Comparison of ENCODE assay signal across 11 cellular contexts in genomic region chr3:191290311-191291025, GRCh38. TPM values are rescaled to one million over a fixed set of nuclear protein-coding genes. Genes with fewer than 3 reads are reported as not detected.
DNase-seq lines count a peak whose midpoint lies in the region; ATAC-seq and TF ChIP-seq lines count a peak whose summit lies in the region.
"Had no signal": no experiment of that assay in that cellular context is flagged by ENCODE, and none has a peak within 500 bp of the region (broad histone marks: within the 10 kb centered on the region; RNA-seq: fewer than 3 reads in every experiment).

No MANE protein-coding gene starts in this region.

- H3K4me3 ChIP-seq in SK-N-MC (peak overlapping the region; percentile 72), spleen (peak overlapping the region in 2 of 8 donors; percentile 1 to 31)
- H3K4me3 ChIP-seq: A549, right lobe of liver had no signal

- H3K27ac Mint-ChIP-seq in activated CD4-positive, alpha-beta T cell treated with anti-CD3 and anti-CD28 coated beads for 36 hours: peak overlapping the region; percentile 74

- TF ChIP-seq CTCF in spleen (IDR thresholded peaks at IDR 0.05 in 8 of 11, conservative IDR thresholded peaks at IDR 0.05 in 3 of 11): no peak

- peaks cover 14% of the 10 kb centered on the region for H3K4me1 Mint-ChIP-seq in activated CD4-positive, alpha-beta T cell treated with anti-CD3 and anti-CD28 coated beads for 36 hours

- no peaks in the 10 kb centered on the region for H3K27me3 Mint-ChIP-seq in activated CD4-positive, alpha-beta T cell treated with anti-CD3 and anti-CD28 coated beads for 36 hours

- no peaks in the 10 kb centered on the region for H3K36me3 Mint-ChIP-seq in activated CD4-positive, alpha-beta T cell treated with anti-CD3 and anti-CD28 coated beads for 36 hours (ENCODE audit: low read depth)

- intact Hi-C loops in activated CD4-positive, alpha-beta T cell treated with anti-CD3 and anti-CD28 coated beads for 36 hours (cut with DNase I, micrococcal nuclease): no loop called here
- intact Hi-C loops in spleen (cut with DNase I; ENCODE audit: low total_unique reads): no loop called here

- no peaks in the 10 kb centered on the region for H3K9me3 Mint-ChIP-seq in activated CD4-positive, alpha-beta T cell treated with anti-CD3 and anti-CD28 coated beads for 36 hours (ENCODE audit: low read depth)

- peak; percentile 55 for ATAC-seq in activated CD4-positive, alpha-beta T cell treated with anti-CD3 and anti-CD28 coated beads for 36 hours
- ATAC-seq in HG02938 (IDR thresholded peaks at IDR 0.05; ENCODE audit: unreplicated experiment): peak; percentile 76
- ATAC-seq: A549 had no signal

- CTCF ChIA-PET in activated CD4-positive, alpha-beta T cell treated with anti-CD3 and anti-CD28 coated beads for 36 hours (lab: Charles Lee): no interaction called here

- peak overlapping the region; percentile 51 for H3K9ac ChIP-seq in SK-N-MC (ENCODE audit: insufficient read length)

- no peak for DNase-seq in activated CD4-positive, alpha-beta T cell treated with anti-CD3 and anti-CD28 coated beads for 36 hours
- no peak for DNase-seq in activated CD4-positive, alpha-beta T cell treated with anti-CD3 and anti-CD28 coated beads, Interleukin-2, amount 50 U/mL, for 1 hour
- DNase-seq in SK-N-MC (ENCODE audit: low read depth, low spot score): peak; percentile 32
- DNase-seq in spleen: no peak
- DNase-seq in effector CD4-positive, alpha-beta T cell: no peak
- no peak for DNase-seq in SW480 (ENCODE audit: low spot score)
- DNase-seq in NCI-H1436 (lab: John Stamatoyannopoulos, UW): no peak
- DNase-seq: NCI-H187, right lobe of liver had no signal

- no peaks in the 10 kb centered on the region for H3K27me3 ChIP-seq in spleen (replicated peaks in 1 of 7)
- H3K27me3 ChIP-seq: right lobe of liver had no signal

- H3K4me3 Mint-ChIP-seq in activated CD4-positive, alpha-beta T cell treated with anti-CD3 and anti-CD28 coated beads for 36 hours: peak overlapping the region; percentile 37

- POLR2A ChIA-PET in activated CD4-positive, alpha-beta T cell treated with anti-CD3 and anti-CD28 coated beads for 36 hours (lab: Charles Lee): no interaction called here

- 42 to 60% (median 50%) methylated on average over 4 of the region's 4 CpGs for WGBS in spleen, 5 donors

- no peak for TF ChIP-seq POLR2A in spleen (IDR thresholded peaks at IDR 0.05)

- peaks cover 0 to 38% (median 15%) of the 10 kb centered on the region in 6 donors for H3K4me1 ChIP-seq in spleen
- H3K4me1 ChIP-seq: A549, right lobe of liver had no signal

- no peaks in the 10 kb centered on the region for H3K36me3 ChIP-seq in SK-N-MC (ENCODE audit: insufficient read depth, low read length)
- no peaks in the 10 kb centered on the region for H3K36me3 ChIP-seq in spleen
- H3K36me3 ChIP-seq: right lobe of liver had no signal

- H3K9me3 ChIP-seq in SK-N-MC (ENCODE audit: low read depth, low read length) (no peaks in the 10 kb centered on the region; the same call in 1 of the 2 replicates), spleen (peaks cover 0 to 9% (median 0%) of the 10 kb centered on the region in 8 donors)
- H3K9me3 ChIP-seq: A549, right lobe of liver had no signal

- H3K27ac ChIP-seq in SK-N-MC (peak overlapping the region; percentile 95), spleen (peak overlapping the region; percentile 38 to 78 (median 70))
- H3K27ac ChIP-seq: A549 had no signal

RNA-seq across cellular contexts. Expression of gene CCDC50, which starts 38.7 kb away (rescaled TPM):
- total RNA-seq in activated CD4-positive, alpha-beta T cell treated with anti-CD3 and anti-CD28 coated beads for 36 hours: 10 to 100 TPM; 26.5 to 27.2 TPM
- total RNA-seq in spleen: 100 to 1,000 TPM; 100 to 167 (median 117) TPM
- 10 to 100 TPM; 42.5 to 57.7 (median 42.7) TPM for polyA plus RNA-seq in spleen

RNA-seq across cellular contexts. Expression of gene UTS2B, which starts 39.9 kb away (rescaled TPM):
- not detected for total RNA-seq in activated CD4-positive, alpha-beta T cell treated with anti-CD3 and anti-CD28 coated beads for 36 hours
- total RNA-seq in spleen: 1 to 10 TPM in 3 of 7 donors, under 1 TPM in 3, not detected in 1; 0.25 to 3.2 (median 1.1) TPM
- under 1 TPM; 0.20 to 0.54 (median 0.29) TPM for polyA plus RNA-seq in spleen
